In genomic region chr5:61596265-61596664, GRCh38 we compare ENCODE assay signal across 20 cellular contexts.
A peak's percentile ranks its signal among the peaks of the same experiment; 100 is the strongest.
DNase-seq lines count a peak whose midpoint lies in the region; ATAC-seq, FAIRE-seq and TF ChIP-seq lines count a peak whose summit lies in the region.
"Had no signal": no experiment of that assay in that cellular context is flagged by ENCODE, and none has a peak within 500 bp of the region (broad histone marks: within the 10 kb centered on the region; RNA-seq: fewer than 3 reads in every experiment).

No MANE protein-coding gene starts in this region.

- H3K4me1 Mint-ChIP-seq in endodermal cell = peaks cover 16% of the 10 kb centered on the region
- H3K4me1 Mint-ChIP-seq: CD8-positive, alpha-beta memory T cell had no signal

- DNase-seq in endodermal cell (no peak), right lobe of liver (no peak), small intestine (peak; percentile 20), DMS114 treated with DMSO at 0.1 percent for 48 hours (lab: John Stamatoyannopoulos, UW; ENCODE audit: unreplicated experiment) (no peak), SW 1271 (lab: John Stamatoyannopoulos, UW) (no peak)
- DNase-seq: AML-193; CD8-positive, alpha-beta memory T cell; COR-L47; DMS 273 treated with DMSO at 0.1 percent for 48 hours; GOT3; H7; HFFc6; KG1 had no signal

- intact Hi-C loops in right lobe of liver (cut with DNase I) = no loop called here

- H3K27me3 Mint-ChIP-seq in endodermal cell (ENCODE audit: insufficient read depth) = peaks cover 4% of the 10 kb centered on the region

- peaks cover 32 to 48% (median 41%) of the 10 kb centered on the region in 10 experiments for H3K4me1 ChIP-seq in BLaER1 treated with 17β-estradiol and CSF1 and Interleukin-3, amounts not matched to agents 10 nM and 100 nM
- H3K4me1 ChIP-seq in endodermal cell (ENCODE audit: control insufficient read depth, insufficient read depth, low read length) (peaks cover 3% of the 10 kb centered on the region), right lobe of liver (peaks cover 0 to 25% (median 3%) of the 10 kb centered on the region in 4 donors), small intestine (ENCODE audit: control insufficient read depth in 2 of 2, insufficient read depth in 1 of 2, low read depth in 1 of 2, low read length in 1 of 2) (no peaks in the 10 kb centered on the region)

- no peak for TF ChIP-seq POLR2A in right lobe of liver (IDR thresholded peaks at IDR 0.05)

- no peaks in the 10 kb centered on the region for H3K36me3 Mint-ChIP-seq in endodermal cell (ENCODE audit: low read depth)
- H3K36me3 Mint-ChIP-seq: CD8-positive, alpha-beta memory T cell had no signal

- WGBS in endodermal cell (ENCODE audit: insufficient coverage in 1 of 2, insufficient read length in 1 of 2), 2 experiments = 78% methylated on average over 1 of the region's 1 CpG; no CpG with 5 or more reads in 1 of the 2 experiments
- WGBS in right lobe of liver (ENCODE audit: insufficient coverage, low coverage, low lambda C conversion rate, missing lambda C conversion rate) = 40% methylated on average over 1 of the region's 1 CpG
- WGBS in small intestine, 3 donors = 15 to 67% (median 26%) methylated on average over 1 of the region's 1 CpG

- no peak overlapping the region for H3K4me3 Mint-ChIP-seq in endodermal cell
- H3K4me3 Mint-ChIP-seq: CD8-positive, alpha-beta memory T cell; HFFc6 had no signal

- H3K9me3 Mint-ChIP-seq in endodermal cell = peaks cover 20% of the 10 kb centered on the region
- H3K9me3 Mint-ChIP-seq: CD8-positive, alpha-beta memory T cell; HFFc6 had no signal

- H3K9me3 ChIP-seq in BLaER1 treated with 17β-estradiol and CSF1 and Interleukin-3, amounts not matched to agents 10 nM and 100 nM (replicated peaks in 1 of 11) = peaks cover 0 to 8% (median 0%) of the 10 kb centered on the region in 11 experiments; a peak in 2 of 22 replicates
- H3K9me3 ChIP-seq in endodermal cell (ENCODE audit: control insufficient read depth, low read length) = peaks cover 19% of the 10 kb centered on the region
- no peaks in the 10 kb centered on the region for H3K9me3 ChIP-seq in right lobe of liver
- H3K9me3 ChIP-seq in small intestine (ENCODE audit: control insufficient read depth, low read depth) = no peaks in the 10 kb centered on the region

- peak; percentile 80 to 89 (median 81) for ATAC-seq in right lobe of liver
- no peak for ATAC-seq in GM19328 (IDR thresholded peaks at IDR 0.05; ENCODE audit: unreplicated experiment)
- ATAC-seq: HCT116 had no signal

- no peak overlapping the region for H3K27ac Mint-ChIP-seq in endodermal cell
- H3K27ac Mint-ChIP-seq: CD8-positive, alpha-beta memory T cell; HFFc6 had no signal

- no peak for TF ChIP-seq CTCF in endodermal cell (conservative IDR thresholded peaks at IDR 0.05)
- TF ChIP-seq CTCF in right lobe of liver (IDR thresholded peaks at IDR 0.05) = no peak

- no peaks in the 10 kb centered on the region for H4K20me1 ChIP-seq in BLaER1 treated with 17β-estradiol and CSF1 and Interleukin-3, amounts not matched to agents 10 nM and 100 nM

- no peak for FAIRE-seq in small intestine (lab: Jason Lieb, UNC)
- FAIRE-seq: A204.1, G401.6, GM12891, HTR-8/SVneo had no signal

- H3K4me3 ChIP-seq in BLaER1 treated with 17β-estradiol and CSF1 and Interleukin-3, amounts not matched to agents 10 nM and 100 nM = no peak overlapping the region
- peak overlapping the region; percentile 0 for H3K4me3 ChIP-seq in endodermal cell (ENCODE audit: low read length)
- no peak overlapping the region for H3K4me3 ChIP-seq in right lobe of liver
- H3K4me3 ChIP-seq in small intestine (ENCODE audit: low read depth in 1 of 2, low read length in 2 of 2) = no peak overlapping the region

- H3K9ac ChIP-seq in BLaER1 treated with 17β-estradiol and CSF1 and Interleukin-3, amounts not matched to agents 10 nM and 100 nM = no peak overlapping the region
- no peak overlapping the region for H3K9ac ChIP-seq in endodermal cell (ENCODE audit: extremely low read depth, low read length, poor library complexity, severe bottlenecking)

- H3K4me2 ChIP-seq in BLaER1 treated with 17β-estradiol and CSF1 and Interleukin-3, amounts not matched to agents 10 nM and 100 nM = peak overlapping the region in 6 of 11 experiments; percentile 50 to 72 (median 56); a peak in 7 of 22 replicates

- no peaks in the 10 kb centered on the region for H3K36me3 ChIP-seq in BLaER1 treated with 17β-estradiol and CSF1 and Interleukin-3, amounts not matched to agents 10 nM and 100 nM
- H3K36me3 ChIP-seq in endodermal cell (ENCODE audit: control insufficient read depth, insufficient read depth, low read length) (no peaks in the 10 kb centered on the region), right lobe of liver (no peaks in the 10 kb centered on the region), small intestine (ENCODE audit: control insufficient read depth in 2 of 2, insufficient read depth in 2 of 2, low read length in 2 of 2) (no peaks in the 10 kb centered on the region)

- H3K27me3 ChIP-seq in BLaER1 treated with 17β-estradiol and CSF1 and Interleukin-3, amounts not matched to agents 10 nM and 100 nM = no peaks in the 10 kb centered on the region
- H3K27me3 ChIP-seq in endodermal cell (ENCODE audit: control insufficient read depth, insufficient read depth, low read length, poor library complexity, severe bottlenecking) = peaks cover 8% of the 10 kb centered on the region
- H3K27me3 ChIP-seq in right lobe of liver = no peaks in the 10 kb centered on the region
- no peaks in the 10 kb centered on the region for H3K27me3 ChIP-seq in small intestine (ENCODE audit: control insufficient read depth in 2 of 2, insufficient read depth in 2 of 2, low read length in 2 of 2)

- H3K27ac ChIP-seq in BLaER1 treated with 17β-estradiol and CSF1 and Interleukin-3, amounts not matched to agents 10 nM and 100 nM = no peak overlapping the region
- H3K27ac ChIP-seq in endodermal cell (ENCODE audit: low read depth, low read length) (no peak overlapping the region), right lobe of liver (no peak overlapping the region), small intestine (ENCODE audit: low read depth in 1 of 2, low read length in 1 of 2) (no peak overlapping the region)
